ENCODE assay signal across 2 cellular contexts in genomic region chr17:56823848-56824247, GRCh38.
TF ChIP-seq lines count a peak whose summit lies in the region.

No MANE protein-coding gene starts in this region.

TF ChIP-seq in SK-N-SH, 30 proteins besides CTCF, POLR2A, EP300 and RAD21 (continued from another document):
- TF ChIP-seq TAF1 (IDR thresholded peaks at IDR 0.05; ENCODE audit: borderline replicate concordance, low read depth, low read length), result no peak
- no peak for TF ChIP-seq NFIC (IDR thresholded peaks at IDR 0.05; ENCODE audit: borderline replicate concordance)
- TF ChIP-seq GABPA (IDR thresholded peaks at IDR 0.05; ENCODE audit: low read depth), result no peak
- TF ChIP-seq CHD2 (IDR thresholded peaks at IDR 0.05; ENCODE audit: low read length, partially characterized antibody), result no peak
- TF ChIP-seq MXI1 (IDR thresholded peaks at IDR 0.05; ENCODE audit: low read depth, low read length), result no peak

TF ChIP-seq in HEK293, 187 proteins besides CTCF, POLR2A, EP300 and RAD21 (continued from another document):
- TF ChIP-seq WT1 (tag by site-specific recombination; IDR thresholded peaks at IDR 0.05) (peak; percentile 36; the same call in 1 of the 2 replicates), ZBTB17 (tag by site-specific recombination; IDR thresholded peaks at IDR 0.05) (no peak)
